Comparison of ENCODE assay signal across 30 cellular contexts in the genomic region with DNA sequence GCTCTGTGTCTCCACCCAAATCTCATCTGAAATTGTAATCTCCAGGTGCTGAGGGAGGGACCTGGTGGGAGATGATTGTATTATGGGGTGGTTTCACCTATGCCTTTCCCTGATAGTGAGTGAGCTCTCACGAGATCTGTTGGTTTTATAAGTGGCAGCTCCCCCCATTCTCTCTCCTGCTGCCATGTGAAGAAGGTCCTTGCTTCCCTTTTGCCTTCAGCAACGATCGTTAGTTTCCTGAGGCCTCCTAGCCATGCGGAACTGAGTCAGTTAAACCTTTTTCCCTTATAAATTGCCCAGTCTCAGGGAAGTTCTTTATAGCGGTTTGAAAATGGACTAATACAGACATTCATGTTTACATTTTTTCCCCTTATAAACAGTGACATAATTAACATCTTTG.
"Had no signal": no experiment of that assay in that cellular context is flagged by ENCODE, and none has a peak within 500 bp of the region (broad histone marks: within the 10 kb centered on the region; RNA-seq: fewer than 3 reads in every experiment).

No MANE protein-coding gene starts in this region.

- H3K4me3 ChIP-seq: adrenal gland, MG63, SJCRH30 had no signal

- H3K27ac Mint-ChIP-seq: activated CD4-positive, alpha-beta memory T cell treated with anti-CD3 and anti-CD28 coated beads, Interleukin-2, amount 10 ng/mL, durations not matched to agents 7 days and 5 days; activated CD4-positive, alpha-beta T cell treated with anti-CD3 and anti-CD28 coated beads for 36 hours; activated naive CD4-positive, alpha-beta T cell treated with anti-CD3 and anti-CD28 coated beads, Interleukin-2, amount 10 ng/mL, durations not matched to agents 7 days and 5 days; activated naive CD8-positive, alpha-beta T cell treated with anti-CD3 and anti-CD28 coated beads, Interleukin-2, amount 10 ng/mL, durations not matched to agents 7 days and 5 days; activated T-cell treated with anti-CD3 and anti-CD28 coated beads, Interleukin-2, amount 50 U/mL, for 72 hours; activated T-helper 2 cell treated with anti-CD3 and anti-CD28 coated beads, Interferon-gamma antibody, Interleukin-2, Interleukin-4, amounts not matched to agents 10 μg/mL and 5 μg/mL and 100 μg/mL, durations not matched to agents 14 hours and 24 hours and 36 hours had no signal

- ATAC-seq: activated CD4-positive, alpha-beta T cell treated with anti-CD3 and anti-CD28 coated beads for 36 hours; activated T-cell treated with anti-CD3 and anti-CD28 coated beads, Interleukin-2, amount 50 U/mL, for 72 hours; Panc1; Right ventricle myocardium inferior had no signal

- H3K27ac ChIP-seq: adrenal gland, SJCRH30, VCaP had no signal

- H3K27me3 ChIP-seq: adrenal gland, MG63, SJCRH30 had no signal

- H3K4me3 Mint-ChIP-seq: activated CD4-positive, alpha-beta memory T cell treated with anti-CD3 and anti-CD28 coated beads, Interleukin-2, amount 10 ng/mL, durations not matched to agents 7 days and 5 days; activated CD4-positive, alpha-beta T cell treated with anti-CD3 and anti-CD28 coated beads for 36 hours; activated naive CD4-positive, alpha-beta T cell treated with anti-CD3 and anti-CD28 coated beads, Interleukin-2, amount 10 ng/mL, durations not matched to agents 7 days and 5 days; activated naive CD8-positive, alpha-beta T cell treated with anti-CD3 and anti-CD28 coated beads, Interleukin-2, amount 10 ng/mL, durations not matched to agents 7 days and 5 days; activated T-cell treated with anti-CD3 and anti-CD28 coated beads, Interleukin-2, amount 50 U/mL, for 72 hours had no signal

- DNase-seq: activated CD4-positive, alpha-beta memory T cell treated with anti-CD3 and anti-CD28 coated beads, Interleukin-2, amount 10 ng/mL, durations not matched to agents 7 days and 5 days; activated CD4-positive, alpha-beta T cell treated with anti-CD3 and anti-CD28 coated beads for 36 hours; activated CD4-positive, alpha-beta T cell treated with anti-CD3 and anti-CD28 coated beads, Interleukin-2, amount 50 U/mL, for 1 hour; activated gamma-delta T cell treated with Interleukin-2 at 50 U/mL for 16 hours; activated naive CD4-positive, alpha-beta T cell treated with anti-CD3 and anti-CD28 coated beads, Interleukin-2, amount 10 ng/mL, durations not matched to agents 7 days and 5 days; activated naive CD8-positive, alpha-beta T cell treated with anti-CD3 and anti-CD28 coated beads, Interleukin-2, amount 10 ng/mL, durations not matched to agents 7 days and 5 days; activated T-cell treated with anti-CD3 and anti-CD28 coated beads for 4 hours; activated T-cell treated with anti-CD3 and anti-CD28 coated beads, Interleukin-2, amount 50 U/mL, for 72 hours; adrenal gland; anterior cingulate cortex; cerebellar nuclear complex; MG63; MV-4-11; NCI-H1092 treated with DMSO at 0.1 percent for 48 hours; NCI-H1417 treated with DMSO at 0.1 percent for 48 hours; NCI-H1694; NCI-H2081; NCI-H2171 treated with DMSO at 0.1 percent for 48 hours; NCI-H226; NCI-H526; NCI-H82; OCI-M1; RPMI8226; SJCRH30; SK-N-SH; T-helper 1 cell had no signal

- H3K9me3 Mint-ChIP-seq: activated CD4-positive, alpha-beta memory T cell treated with anti-CD3 and anti-CD28 coated beads, Interleukin-2, amount 10 ng/mL, durations not matched to agents 7 days and 5 days; activated naive CD8-positive, alpha-beta T cell treated with anti-CD3 and anti-CD28 coated beads, Interleukin-2, amount 10 ng/mL, durations not matched to agents 7 days and 5 days; activated T-helper 2 cell treated with anti-CD3 and anti-CD28 coated beads, Interferon-gamma antibody, Interleukin-2, Interleukin-4, amounts not matched to agents 10 μg/mL and 5 μg/mL and 100 μg/mL, durations not matched to agents 14 hours and 24 hours and 36 hours had no signal

- H3K27me3 Mint-ChIP-seq: activated CD4-positive, alpha-beta memory T cell treated with anti-CD3 and anti-CD28 coated beads, Interleukin-2, amount 10 ng/mL, durations not matched to agents 7 days and 5 days; activated CD4-positive, alpha-beta T cell treated with anti-CD3 and anti-CD28 coated beads for 36 hours; activated naive CD4-positive, alpha-beta T cell treated with anti-CD3 and anti-CD28 coated beads, Interleukin-2, amount 10 ng/mL, durations not matched to agents 7 days and 5 days had no signal

- H3K36me3 Mint-ChIP-seq: activated naive CD4-positive, alpha-beta T cell treated with anti-CD3 and anti-CD28 coated beads, Interleukin-2, amount 10 ng/mL, durations not matched to agents 7 days and 5 days had no signal

- H3K4me1 Mint-ChIP-seq: activated naive CD4-positive, alpha-beta T cell treated with anti-CD3 and anti-CD28 coated beads, Interleukin-2, amount 10 ng/mL, durations not matched to agents 7 days and 5 days; activated naive CD8-positive, alpha-beta T cell treated with anti-CD3 and anti-CD28 coated beads, Interleukin-2, amount 10 ng/mL, durations not matched to agents 7 days and 5 days had no signal
